Comparison of ENCODE assay signal across 18 cellular contexts in genomic region chr11:85922367-85922766, GRCh38.
DNase-seq lines count a peak whose midpoint lies in the region; ATAC-seq lines count a peak whose summit lies in the region.
"Had no signal": no experiment of that assay in that cellular context is flagged by ENCODE, and none has a peak within 500 bp of the region (broad histone marks: within the 10 kb centered on the region; RNA-seq: fewer than 3 reads in every experiment).

No MANE protein-coding gene starts in this region.

- DNase-seq in SIG-M5 treated with dmso at 0.1 percent for 504 hours (lab: John Stamatoyannopoulos, UW; ENCODE audit: unreplicated experiment) (no peak), NCI-H226 (no peak), KG1 (lab: John Stamatoyannopoulos, UW) (no peak), SHP77 treated with DMSO at 0.1 percent for 48 hours (lab: John Stamatoyannopoulos, UW) (no peak)
- DNase-seq: activated CD8-positive, alpha-beta memory T cell treated with anti-CD3 and anti-CD28 coated beads, Interleukin-2, amount 50 U/mL, for 48 hours; Calu3; effector memory CD4-positive, alpha-beta T cell; H9; left ventricle myocardium inferior; naive B cell; NCI-H1417 treated with DMSO at 0.1 percent for 48 hours; NCI-H446; PC-9; SW 1271 had no signal

- ATAC-seq in GM18502 (IDR thresholded peaks at IDR 0.05; ENCODE audit: poor library complexity, unreplicated experiment) (peak; percentile 89), GM19023 (IDR thresholded peaks at IDR 0.05; ENCODE audit: unreplicated experiment) (peak; percentile 70), HG02588 (IDR thresholded peaks at IDR 0.05; ENCODE audit: unreplicated experiment) (peak; percentile 85), HG03460 (IDR thresholded peaks at IDR 0.05; ENCODE audit: unreplicated experiment) (peak; percentile 94)
